In genomic region chr9:133390713-133391112, GRCh38 we compare ENCODE assay signal across 23 cellular contexts. TPM values are rescaled to one million over a fixed set of nuclear protein-coding genes. Genes with fewer than 3 reads are reported as not detected.
DNase-seq lines count a peak whose midpoint lies in the region; ATAC-seq, FAIRE-seq and TF ChIP-seq lines count a peak whose summit lies in the region.
"Had no signal": no experiment of that assay in that cellular context is flagged by ENCODE, and none has a peak within 500 bp of the region (broad histone marks: within the 10 kb centered on the region; RNA-seq: fewer than 3 reads in every experiment).

No MANE protein-coding gene starts in this region.

- FAIRE-seq in HepG2 (lab: Jason Lieb, UNC) = no peak
- FAIRE-seq: A549, GM12878, GM12892, GM18507 had no signal

- H3K79me2 ChIP-seq in HepG2 (ENCODE audit: insufficient read depth, low read length) (no peaks in the 10 kb centered on the region), osteoblast (ENCODE audit: insufficient read depth, low read length) (no peaks in the 10 kb centered on the region)

- CTCF ChIA-PET in HepG2 (lab: Yijun Ruan, JAX; ENCODE audit: low intra/inter-chr PET ratio, low total read pairs) = no interaction called here
- CTCF ChIA-PET in WTC11 (lab: Charles Lee) = no interaction called here

- H3K4me2 ChIP-seq in HepG2 (ENCODE audit: low read depth, low read length) = peak overlapping the region; percentile 63
- H3K4me2 ChIP-seq in osteoblast (ENCODE audit: insufficient read depth, low read length) = no peak overlapping the region
- H3K4me2 ChIP-seq: A549; BLaER1 treated with 17β-estradiol and CSF1 and Interleukin-3, amounts not matched to agents 10 nM and 100 nM had no signal

- H3K36me3 ChIP-seq in HepG2 (replicated peaks in 1 of 2; ENCODE audit: control insufficient read depth in 1 of 2, insufficient read depth in 2 of 2, low read length in 2 of 2) (no peaks in the 10 kb centered on the region), right lobe of liver (no peaks in the 10 kb centered on the region), osteoblast (ENCODE audit: insufficient read depth, low read length) (no peaks in the 10 kb centered on the region)
- H3K36me3 ChIP-seq: BLaER1 treated with 17β-estradiol and CSF1 and Interleukin-3, amounts not matched to agents 10 nM and 100 nM had no signal

- H3K9me3 ChIP-seq in HepG2 (ENCODE audit: low read length) = no peaks in the 10 kb centered on the region
- no peaks in the 10 kb centered on the region for H3K9me3 ChIP-seq in right lobe of liver
- no peaks in the 10 kb centered on the region for H3K9me3 ChIP-seq in osteoblast (ENCODE audit: low read depth, low read length)
- H3K9me3 ChIP-seq: A549 had no signal

- no peak overlapping the region for H2AFZ ChIP-seq in HepG2 (ENCODE audit: low read length)
- no peak overlapping the region for H2AFZ ChIP-seq in osteoblast (ENCODE audit: low read length)

- H4K20me1 ChIP-seq in HepG2 (ENCODE audit: insufficient read depth, low read length) = no peaks in the 10 kb centered on the region
- H4K20me1 ChIP-seq in osteoblast (ENCODE audit: insufficient read depth, low read length) = no peaks in the 10 kb centered on the region

- TF ChIP-seq POLR2A in HepG2 (IDR thresholded peaks at IDR 0.05; ENCODE audit: insufficient read depth in 1 of 2, low read depth in 2 of 2, low read length in 2 of 2) = no peak
- TF ChIP-seq POLR2A in right lobe of liver (IDR thresholded peaks at IDR 0.05) = no peak

- POLR2A ChIA-PET in HepG2 (lab: Yijun Ruan, JAX) = interaction anchor here (1.2 kb wide), 1 partner anchor 14 kb away, joined by 3 read pairs; the partner anchor contains the start of gene STKLD1
- POLR2A ChIA-PET in WTC11 (lab: Charles Lee) = no interaction called here

- H3K27me3 Mint-ChIP-seq in WTC11 (ENCODE audit: low read depth) (peaks cover 18% of the 10 kb centered on the region), progenitor cell of endocrine pancreas (peaks cover 3% of the 10 kb centered on the region)
- H3K27me3 Mint-ChIP-seq: CD4-positive, alpha-beta T cell had no signal

- DNase-seq in HepG2 (ENCODE audit: low spot score) (no peak), right lobe of liver (no peak), WTC11 (ENCODE audit: low spot score) (no peak), osteoblast (ENCODE audit: insufficient read length, low spot score, missing footprints) (peak; percentile 64), progenitor cell of endocrine pancreas (ENCODE audit: low spot score, unreplicated experiment) (no peak), dedifferentiated amniotic fluid mesenchymal stem cell (ENCODE audit: extremely low spot score) (no peak)
- DNase-seq: AML-193; CD4-positive, alpha-beta T cell; CD8-positive, alpha-beta T cell; DMS 273 treated with DMSO at 0.1 percent for 48 hours; DMS153; DMS53; DMS79; DND-41; EL; GDM1 had no signal

- no peak overlapping the region for H3K27ac Mint-ChIP-seq in WTC11
- no peak overlapping the region for H3K27ac Mint-ChIP-seq in progenitor cell of endocrine pancreas
- H3K27ac Mint-ChIP-seq: B cell; CD4-positive, alpha-beta T cell; CD8-positive, alpha-beta T cell had no signal

- ATAC-seq in HepG2 (no peak), right lobe of liver (no peak), WTC11 (no peak)
- ATAC-seq: A549; CD8-positive, alpha-beta T cell; GM12878 had no signal

- H3K27ac ChIP-seq in HepG2 (ENCODE audit: extremely low read length, insufficient read depth, low read length) (peak overlapping the region; percentile 54), right lobe of liver (no peak overlapping the region), osteoblast (ENCODE audit: low read depth, low read length) (no peak overlapping the region)
- H3K27ac ChIP-seq: A549; BLaER1 treated with 17β-estradiol and CSF1 and Interleukin-3, amounts not matched to agents 10 nM and 100 nM; C4-2B had no signal

- peaks cover 16% of the 10 kb centered on the region for H3K9me3 Mint-ChIP-seq in WTC11
- no peaks in the 10 kb centered on the region for H3K9me3 Mint-ChIP-seq in progenitor cell of endocrine pancreas (ENCODE audit: low read depth)
- H3K9me3 Mint-ChIP-seq: CD4-positive, alpha-beta T cell; CD8-positive, alpha-beta T cell had no signal

- WGBS in HepG2 (ENCODE audit: low lambda C conversion rate) = 8% methylated on average over 7 of the region's 7 CpGs
- WGBS in right lobe of liver (ENCODE audit: insufficient coverage, low coverage, low lambda C conversion rate, missing lambda C conversion rate) = no CpG with 5 or more reads among the region's 7 CpGs

- no peaks in the 10 kb centered on the region for H3K27me3 ChIP-seq in HepG2 (ENCODE audit: control insufficient read depth in 1 of 2, insufficient read depth in 2 of 2, low read length in 2 of 2)
- H3K27me3 ChIP-seq in right lobe of liver = no peaks in the 10 kb centered on the region
- H3K27me3 ChIP-seq in osteoblast (ENCODE audit: insufficient read depth, low read length) = peaks cover 17% of the 10 kb centered on the region
- H3K27me3 ChIP-seq: BLaER1 treated with 17β-estradiol and CSF1 and Interleukin-3, amounts not matched to agents 10 nM and 100 nM had no signal

- H3K4me1 Mint-ChIP-seq in WTC11 (no peaks in the 10 kb centered on the region), progenitor cell of endocrine pancreas (ENCODE audit: low read depth) (peaks cover 4% of the 10 kb centered on the region)
- H3K4me1 Mint-ChIP-seq: B cell had no signal

- no peak for TF ChIP-seq RAD21 in HepG2 (CRISPR knock-in tag; IDR thresholded peaks at IDR 0.05)

- intact Hi-C loops in HepG2 (cut with micrococcal nuclease; ENCODE audit: unreplicated experiment) = loop anchor here (1.0 kb wide), 1 partner anchor 7 kb away; no protein-coding TSS in a partner anchor
- intact Hi-C loops in right lobe of liver (cut with DNase I) = loop anchor here in 1 of 2 donors (10.0 kb wide), 1 partner anchor 206 kb away; no protein-coding TSS in a partner anchor

- TF ChIP-seq EP300 in HepG2 (IDR thresholded peaks at IDR 0.05; ENCODE audit: low read depth in 2 of 2, low read length in 2 of 2) (no peak), HepG2 (CRISPR knock-in tag; IDR thresholded peaks at IDR 0.05; ENCODE audit: borderline replicate concordance) (no peak)

- H3K4me3 Mint-ChIP-seq in WTC11 = no peak overlapping the region
- H3K4me3 Mint-ChIP-seq in progenitor cell of endocrine pancreas (ENCODE audit: low read depth) = no peak overlapping the region
- H3K4me3 Mint-ChIP-seq: B cell; CD4-positive, alpha-beta T cell; CD8-positive, alpha-beta T cell had no signal

- H3K9ac ChIP-seq in HepG2 (ENCODE audit: insufficient read depth, low read depth, low read length) = no peak overlapping the region
- H3K9ac ChIP-seq: BLaER1 treated with 17β-estradiol and CSF1 and Interleukin-3, amounts not matched to agents 10 nM and 100 nM had no signal

- BruUV-seq in HepG2 (replicated peaks; lab: Mats Ljungman, UMichigan) = no TSS peak

- H3K4me3 ChIP-seq in HepG2 (replicated peaks in 1 of 3; ENCODE audit: insufficient read depth in 1 of 3, low read depth in 2 of 3, low read length in 3 of 3) (peak overlapping the region; percentile 11 to 52 (median 42); a peak in 2 of 6 replicates), right lobe of liver (no peak overlapping the region), osteoblast (ENCODE audit: insufficient read depth, low read length) (no peak overlapping the region)
- H3K4me3 ChIP-seq: A549; BLaER1 treated with 17β-estradiol and CSF1 and Interleukin-3, amounts not matched to agents 10 nM and 100 nM; GM12878 had no signal

- TF ChIP-seq CTCF in HepG2 (CRISPR knock-in tag; IDR thresholded peaks at IDR 0.05) (peak; percentile 36), right lobe of liver (IDR thresholded peaks at IDR 0.05) (no peak), WTC11 (IDR thresholded peaks at IDR 0.05) (no peak), osteoblast (IDR thresholded peaks at IDR 0.05; ENCODE audit: extremely low read depth, low read depth, low read length) (no peak), progenitor cell of endocrine pancreas (IDR thresholded peaks at IDR 0.05; ENCODE audit: unreplicated experiment) (no peak)

- in situ Hi-C loops in HepG2 (cut with HindIII; ENCODE audit: extremely low pct_ligation_motif_present, low pct_unique_long_range_greater_than_20kb) = no loop called here

- peaks cover 5% of the 10 kb centered on the region for H3K36me3 Mint-ChIP-seq in WTC11
- H3K36me3 Mint-ChIP-seq in progenitor cell of endocrine pancreas (ENCODE audit: insufficient read depth) = no peaks in the 10 kb centered on the region
- H3K36me3 Mint-ChIP-seq: CD8-positive, alpha-beta T cell had no signal

- peaks cover 86% of the 10 kb centered on the region for H3K4me1 ChIP-seq in HepG2 (ENCODE audit: insufficient read depth, low read length)
- H3K4me1 ChIP-seq in right lobe of liver = no peaks in the 10 kb centered on the region
- no peaks in the 10 kb centered on the region for H3K4me1 ChIP-seq in osteoblast (ENCODE audit: insufficient read depth, low read length)
- H3K4me1 ChIP-seq: A549; BLaER1 treated with 17β-estradiol and CSF1 and Interleukin-3, amounts not matched to agents 10 nM and 100 nM had no signal

RNA-seq across cellular contexts. Expression of gene STKLD1, which starts 14.5 kb away (rescaled TPM):
- 1.1 and 2.2 TPM in 2 replicates for total RNA-seq in HepG2 (2016; rRNA removed; fragmentation: Illumina TruSeq; extraction: Trizol)
- total RNA-seq in HepG2 (2016; cell fraction: cytosol; rRNA removed; fragmentation: Illumina TruSeq; extraction: Trizol; ENCODE audit: low read depth) = 3.2 and 4.6 TPM in 2 replicates
- total RNA-seq in HepG2 (2016; cell fraction: insoluble cytoplasmic fraction; rRNA removed; fragmentation: Illumina TruSeq; extraction: Trizol) = 1.6 TPM in 2 replicates
- 3.7 and 4.8 TPM in 2 replicates for total RNA-seq in HepG2 (2016; cell fraction: membrane; rRNA removed; fragmentation: Illumina TruSeq; extraction: Trizol)
- 0.53 and 0.75 TPM in 2 replicates for total RNA-seq in HepG2 (2016; cell fraction: nucleus; rRNA removed; fragmentation: Illumina TruSeq; extraction: Trizol)
- polyA plus RNA-seq in HepG2 (2011; rRNA removed) = 1.5 and 3.8 TPM in 2 replicates
- 2.0 and 2.7 TPM in 2 replicates for polyA plus RNA-seq in HepG2 (2011; cell fraction: cytosol; rRNA removed)
- polyA plus RNA-seq in HepG2 (2011; cell fraction: nucleus; rRNA removed) = 0.87 and 3.7 TPM in 2 replicates
- polyA plus RNA-seq in HepG2 (2012) = 3.1 and 4.8 TPM in 2 replicates
- polyA plus RNA-seq in HepG2 (2016; cell fraction: cytosol; fragmentation: Illumina TruSeq; extraction: Trizol; ENCODE audit: low read depth) = 4.2 and 4.8 TPM in 2 replicates
- 1.5 and 2.2 TPM in 2 replicates for polyA plus RNA-seq in HepG2 (2016; cell fraction: insoluble cytoplasmic fraction; fragmentation: Illumina TruSeq; extraction: Trizol; ENCODE audit: low read depth)
- polyA plus RNA-seq in HepG2 (2016; cell fraction: membrane; fragmentation: Illumina TruSeq; extraction: Trizol; ENCODE audit: low read depth) = 3.8 and 5.3 TPM in 2 replicates
- polyA plus RNA-seq in HepG2 (2016; cell fraction: nucleus; fragmentation: Illumina TruSeq; extraction: Trizol; ENCODE audit: insufficient read depth, low read depth) = 1.2 and 2.1 TPM in 2 replicates
- polyA minus RNA-seq in HepG2 (2011; rRNA and poly(A)+ RNA removed; ENCODE audit: low replicate concordance) = 0.56 and 1.5 TPM in 2 replicates
- polyA minus RNA-seq in HepG2 (2011; cell fraction: cytosol; rRNA and poly(A)+ RNA removed) = 0.59 TPM in 1 of 2 replicates, not detected in the other
- 0.77 and 1.1 TPM in 2 replicates for polyA minus RNA-seq in HepG2 (2011; cell fraction: nucleus; rRNA and poly(A)+ RNA removed)
- total RNA-seq in right lobe of liver = 1 to 10 TPM in 2 of 6 experiments, under 1 TPM in 3, not detected in 1; 0.43 to 2.6 (median 0.81) TPM
- total RNA-seq in WTC11 (2021) = 0.94 to 1.6 TPM (median 0.98 TPM) in 3 replicates
- total RNA-seq in osteoblast = 0.72 and 1.2 TPM in 2 replicates
- 3.8 and 4.0 TPM in 2 replicates for total RNA-seq in progenitor cell of endocrine pancreas

RNA-seq across cellular contexts. Expression of gene SURF4, which starts 14.9 kb away (rescaled TPM):
- total RNA-seq in HepG2 (2016; rRNA removed; fragmentation: Illumina TruSeq; extraction: Trizol) (135 and 265 TPM in 2 replicates), right lobe of liver (100 to 1,000 TPM; 181 to 243 (median 213) TPM), WTC11 (2021) (171 to 173 TPM (median 173 TPM) in 3 replicates), osteoblast (366 and 392 TPM in 2 replicates), progenitor cell of endocrine pancreas (120 and 122 TPM in 2 replicates)
- 32.2 and 32.9 TPM in 2 replicates for total RNA-seq in HepG2 (2016; cell fraction: cytosol; rRNA removed; fragmentation: Illumina TruSeq; extraction: Trizol; ENCODE audit: low read depth)
- total RNA-seq in HepG2 (2016; cell fraction: insoluble cytoplasmic fraction; rRNA removed; fragmentation: Illumina TruSeq; extraction: Trizol) = 115 and 269 TPM in 2 replicates
- 110 and 114 TPM in 2 replicates for total RNA-seq in HepG2 (2016; cell fraction: membrane; rRNA removed; fragmentation: Illumina TruSeq; extraction: Trizol)
- 228 and 275 TPM in 2 replicates for total RNA-seq in HepG2 (2016; cell fraction: nucleus; rRNA removed; fragmentation: Illumina TruSeq; extraction: Trizol)
- polyA plus RNA-seq in HepG2 (2011; rRNA removed) = 220 and 224 TPM in 2 replicates
- 264 and 277 TPM in 2 replicates for polyA plus RNA-seq in HepG2 (2011; cell fraction: cytosol; rRNA removed)
- 180 and 191 TPM in 2 replicates for polyA plus RNA-seq in HepG2 (2011; cell fraction: nucleus; rRNA removed)
- 188 and 224 TPM in 2 replicates for polyA plus RNA-seq in HepG2 (2012)
- 32.1 and 37.0 TPM in 2 replicates for polyA plus RNA-seq in HepG2 (2016; cell fraction: cytosol; fragmentation: Illumina TruSeq; extraction: Trizol; ENCODE audit: low read depth)
- 124 and 145 TPM in 2 replicates for polyA plus RNA-seq in HepG2 (2016; cell fraction: insoluble cytoplasmic fraction; fragmentation: Illumina TruSeq; extraction: Trizol; ENCODE audit: low read depth)
- 76.2 and 78.0 TPM in 2 replicates for polyA plus RNA-seq in HepG2 (2016; cell fraction: membrane; fragmentation: Illumina TruSeq; extraction: Trizol; ENCODE audit: low read depth)
- 397 and 400 TPM in 2 replicates for polyA plus RNA-seq in HepG2 (2016; cell fraction: nucleus; fragmentation: Illumina TruSeq; extraction: Trizol; ENCODE audit: insufficient read depth, low read depth)
- polyA minus RNA-seq in HepG2 (2011; rRNA and poly(A)+ RNA removed; ENCODE audit: low replicate concordance) = 375 and 710 TPM in 2 replicates
- 173 and 200 TPM in 2 replicates for polyA minus RNA-seq in HepG2 (2011; cell fraction: cytosol; rRNA and poly(A)+ RNA removed)
- 72.5 and 84.8 TPM in 2 replicates for polyA minus RNA-seq in HepG2 (2011; cell fraction: nucleus; rRNA and poly(A)+ RNA removed)

RNA-seq across cellular contexts. Expression of gene REXO4, which starts 27.1 kb away (rescaled TPM):
- total RNA-seq in HepG2 (2016; rRNA removed; fragmentation: Illumina TruSeq; extraction: Trizol) (30.4 and 32.9 TPM in 2 replicates), right lobe of liver (10 to 100 TPM in 5 of 6 experiments, 1 to 10 TPM in 1; 9.5 to 19.9 (median 12.0) TPM), WTC11 (2021) (33.0 to 38.6 TPM (median 36.3 TPM) in 3 replicates), osteoblast (10.6 and 11.9 TPM in 2 replicates), progenitor cell of endocrine pancreas (30.3 and 30.9 TPM in 2 replicates)
- total RNA-seq in HepG2 (2016; cell fraction: cytosol; rRNA removed; fragmentation: Illumina TruSeq; extraction: Trizol; ENCODE audit: low read depth) = 13.1 and 13.7 TPM in 2 replicates
- 30.5 and 30.8 TPM in 2 replicates for total RNA-seq in HepG2 (2016; cell fraction: insoluble cytoplasmic fraction; rRNA removed; fragmentation: Illumina TruSeq; extraction: Trizol)
- 26.1 and 26.5 TPM in 2 replicates for total RNA-seq in HepG2 (2016; cell fraction: membrane; rRNA removed; fragmentation: Illumina TruSeq; extraction: Trizol)
- 13.7 and 15.5 TPM in 2 replicates for total RNA-seq in HepG2 (2016; cell fraction: nucleus; rRNA removed; fragmentation: Illumina TruSeq; extraction: Trizol)
- polyA plus RNA-seq in HepG2 (2011; rRNA removed) = 18.5 and 20.2 TPM in 2 replicates
- polyA plus RNA-seq in HepG2 (2011; cell fraction: cytosol; rRNA removed) = 20.6 and 24.2 TPM in 2 replicates
- polyA plus RNA-seq in HepG2 (2011; cell fraction: nucleus; rRNA removed) = 13.1 and 13.9 TPM in 2 replicates
- 18.4 and 20.8 TPM in 2 replicates for polyA plus RNA-seq in HepG2 (2012)
- 13.2 and 14.9 TPM in 2 replicates for polyA plus RNA-seq in HepG2 (2016; cell fraction: cytosol; fragmentation: Illumina TruSeq; extraction: Trizol; ENCODE audit: low read depth)
- 40.1 and 41.2 TPM in 2 replicates for polyA plus RNA-seq in HepG2 (2016; cell fraction: insoluble cytoplasmic fraction; fragmentation: Illumina TruSeq; extraction: Trizol; ENCODE audit: low read depth)
- polyA plus RNA-seq in HepG2 (2016; cell fraction: membrane; fragmentation: Illumina TruSeq; extraction: Trizol; ENCODE audit: low read depth) = 23.2 and 24.3 TPM in 2 replicates
- polyA plus RNA-seq in HepG2 (2016; cell fraction: nucleus; fragmentation: Illumina TruSeq; extraction: Trizol; ENCODE audit: insufficient read depth, low read depth) = 25.0 and 27.5 TPM in 2 replicates
- 29.1 and 46.3 TPM in 2 replicates for polyA minus RNA-seq in HepG2 (2011; rRNA and poly(A)+ RNA removed; ENCODE audit: low replicate concordance)
- 14.4 and 15.3 TPM in 2 replicates for polyA minus RNA-seq in HepG2 (2011; cell fraction: cytosol; rRNA and poly(A)+ RNA removed)
- 16.2 TPM in 2 replicates for polyA minus RNA-seq in HepG2 (2011; cell fraction: nucleus; rRNA and poly(A)+ RNA removed)

RNA-seq across cellular contexts. Expression of gene ADAMTS13, which starts 31.5 kb away (rescaled TPM):
- total RNA-seq in HepG2 (2016; rRNA removed; fragmentation: Illumina TruSeq; extraction: Trizol) (0.69 and 0.91 TPM in 2 replicates), right lobe of liver (10 to 100 TPM in 3 of 6 experiments, 1 to 10 TPM in 3; 8.1 to 27.7 (median 11.3) TPM), WTC11 (2021) (12.0 to 16.4 TPM (median 15.9 TPM) in 3 replicates), osteoblast (1.2 and 1.4 TPM in 2 replicates), progenitor cell of endocrine pancreas (16.0 and 17.8 TPM in 2 replicates)
- total RNA-seq in HepG2 (2016; cell fraction: cytosol; rRNA removed; fragmentation: Illumina TruSeq; extraction: Trizol; ENCODE audit: low read depth) = 0.26 and 0.30 TPM in 2 replicates
- 0.22 and 0.91 TPM in 2 replicates for total RNA-seq in HepG2 (2016; cell fraction: insoluble cytoplasmic fraction; rRNA removed; fragmentation: Illumina TruSeq; extraction: Trizol)
- total RNA-seq in HepG2 (2016; cell fraction: membrane; rRNA removed; fragmentation: Illumina TruSeq; extraction: Trizol) = 0.21 and 0.37 TPM in 2 replicates
- total RNA-seq in HepG2 (2016; cell fraction: nucleus; rRNA removed; fragmentation: Illumina TruSeq; extraction: Trizol) = 0.78 and 1.4 TPM in 2 replicates
- polyA plus RNA-seq in HepG2 (2011; rRNA removed) = 4.5 and 5.0 TPM in 2 replicates
- 1.2 and 2.2 TPM in 2 replicates for polyA plus RNA-seq in HepG2 (2011; cell fraction: cytosol; rRNA removed)
- polyA plus RNA-seq in HepG2 (2011; cell fraction: nucleus; rRNA removed) = 35.9 and 63.7 TPM in 2 replicates
- 1.4 and 2.0 TPM in 2 replicates for polyA plus RNA-seq in HepG2 (2012)
- 0.12 and 0.16 TPM in 2 replicates for polyA plus RNA-seq in HepG2 (2016; cell fraction: cytosol; fragmentation: Illumina TruSeq; extraction: Trizol; ENCODE audit: low read depth)
- polyA plus RNA-seq in HepG2 (2016; cell fraction: insoluble cytoplasmic fraction; fragmentation: Illumina TruSeq; extraction: Trizol; ENCODE audit: low read depth) = 0.48 and 0.73 TPM in 2 replicates
- 0.14 and 0.23 TPM in 2 replicates for polyA plus RNA-seq in HepG2 (2016; cell fraction: membrane; fragmentation: Illumina TruSeq; extraction: Trizol; ENCODE audit: low read depth)
- 4.6 TPM in 2 replicates for polyA plus RNA-seq in HepG2 (2016; cell fraction: nucleus; fragmentation: Illumina TruSeq; extraction: Trizol; ENCODE audit: insufficient read depth, low read depth)
- polyA minus RNA-seq in HepG2 (2011; rRNA and poly(A)+ RNA removed; ENCODE audit: low replicate concordance) = 0.75 and 1.4 TPM in 2 replicates
- 0.30 and 0.62 TPM in 2 replicates for polyA minus RNA-seq in HepG2 (2011; cell fraction: cytosol; rRNA and poly(A)+ RNA removed)
- polyA minus RNA-seq in HepG2 (2011; cell fraction: nucleus; rRNA and poly(A)+ RNA removed) = 2.4 and 3.1 TPM in 2 replicates

RNA-seq across cellular contexts. Expression of gene SURF2, which starts 34.4 kb away (rescaled TPM):
- total RNA-seq in HepG2 (2016; rRNA removed; fragmentation: Illumina TruSeq; extraction: Trizol) (10.3 and 13.6 TPM in 2 replicates), right lobe of liver (10 to 100 TPM in 2 of 6 experiments, 1 to 10 TPM in 4; 6.3 to 16.9 (median 8.2) TPM), WTC11 (2021) (26.3 to 33.3 TPM (median 28.8 TPM) in 3 replicates), osteoblast (10.3 and 15.2 TPM in 2 replicates), progenitor cell of endocrine pancreas (15.8 and 19.8 TPM in 2 replicates)
- total RNA-seq in HepG2 (2016; cell fraction: cytosol; rRNA removed; fragmentation: Illumina TruSeq; extraction: Trizol; ENCODE audit: low read depth) = 10.3 and 15.8 TPM in 2 replicates
- 12.0 and 12.6 TPM in 2 replicates for total RNA-seq in HepG2 (2016; cell fraction: insoluble cytoplasmic fraction; rRNA removed; fragmentation: Illumina TruSeq; extraction: Trizol)
- 10.0 and 13.9 TPM in 2 replicates for total RNA-seq in HepG2 (2016; cell fraction: membrane; rRNA removed; fragmentation: Illumina TruSeq; extraction: Trizol)
- 4.1 and 4.4 TPM in 2 replicates for total RNA-seq in HepG2 (2016; cell fraction: nucleus; rRNA removed; fragmentation: Illumina TruSeq; extraction: Trizol)
- polyA plus RNA-seq in HepG2 (2011; rRNA removed) = 6.1 and 6.3 TPM in 2 replicates
- polyA plus RNA-seq in HepG2 (2011; cell fraction: cytosol; rRNA removed) = 6.8 and 9.7 TPM in 2 replicates
- 6.6 and 8.7 TPM in 2 replicates for polyA plus RNA-seq in HepG2 (2011; cell fraction: nucleus; rRNA removed)
- 6.8 and 8.6 TPM in 2 replicates for polyA plus RNA-seq in HepG2 (2012)
- 14.4 and 20.2 TPM in 2 replicates for polyA plus RNA-seq in HepG2 (2016; cell fraction: cytosol; fragmentation: Illumina TruSeq; extraction: Trizol; ENCODE audit: low read depth)
- polyA plus RNA-seq in HepG2 (2016; cell fraction: insoluble cytoplasmic fraction; fragmentation: Illumina TruSeq; extraction: Trizol; ENCODE audit: low read depth) = 19.8 and 21.6 TPM in 2 replicates
- 12.6 and 15.8 TPM in 2 replicates for polyA plus RNA-seq in HepG2 (2016; cell fraction: membrane; fragmentation: Illumina TruSeq; extraction: Trizol; ENCODE audit: low read depth)
- polyA plus RNA-seq in HepG2 (2016; cell fraction: nucleus; fragmentation: Illumina TruSeq; extraction: Trizol; ENCODE audit: insufficient read depth, low read depth) = 11.3 and 11.9 TPM in 2 replicates
- 3.5 and 24.4 TPM in 2 replicates for polyA minus RNA-seq in HepG2 (2011; rRNA and poly(A)+ RNA removed; ENCODE audit: low replicate concordance)
- polyA minus RNA-seq in HepG2 (2011; cell fraction: cytosol; rRNA and poly(A)+ RNA removed) = 2.3 and 5.0 TPM in 2 replicates
- 1.6 and 2.3 TPM in 2 replicates for polyA minus RNA-seq in HepG2 (2011; cell fraction: nucleus; rRNA and poly(A)+ RNA removed)

Comparison
In these comparisons a context has a peak if more than half of its experiments do, and no peak if none do; other contexts are left out.
1. H3K4me3 ChIP-seq: peak in HepG2 (3 of 3); none in right lobe of liver (0 of 3) and osteoblast (single experiment).
2. Of the 50 proteins assayed by ChIP-seq in both HepG2 and WTC11: peak only in HepG2: CTCF; only in WTC11: GABPB1; in both: none; in neither: 48.